ENCODE assay signal across 17 cellular contexts in the genomic region with DNA sequence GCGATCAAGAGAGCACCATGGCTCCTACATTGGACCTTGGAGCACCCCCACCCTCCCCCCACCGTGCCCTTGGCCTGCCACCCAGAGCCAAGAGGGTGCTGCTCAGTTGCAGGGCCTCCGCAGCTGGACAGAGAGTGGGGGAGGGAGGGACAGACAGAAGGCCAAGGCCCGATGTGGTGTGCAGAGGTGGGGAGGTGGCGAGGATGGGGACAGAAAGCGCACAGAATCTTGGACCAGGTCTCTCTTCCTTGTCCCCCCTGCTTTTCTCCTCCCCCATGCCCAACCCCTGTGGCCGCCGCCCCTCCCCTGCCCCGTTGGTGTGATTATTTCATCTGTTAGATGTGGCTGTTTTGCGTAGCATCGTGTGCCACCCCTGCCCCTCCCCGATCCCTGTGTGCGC. TPM values are rescaled to one million over a fixed set of nuclear protein-coding genes. Genes with fewer than 3 reads are reported as not detected.
DNase-seq lines count a peak whose midpoint lies in the region; ATAC-seq, FAIRE-seq and TF ChIP-seq lines count a peak whose summit lies in the region.
"Had no signal": no experiment of that assay in that cellular context is flagged by ENCODE, and none has a peak within 500 bp of the region (broad histone marks: within the 10 kb centered on the region; RNA-seq: fewer than 3 reads in every experiment).

No MANE protein-coding gene starts in this region.

- ATAC-seq in heart right ventricle (no peak), aorta (ENCODE audit: low FRiP score) (no peak)
- no peak for ATAC-seq in naive thymus-derived CD8-positive, alpha-beta T cell

- H3K4me1 Mint-ChIP-seq in astrocyte (ENCODE audit: low read depth, unreplicated experiment) = peaks cover 20% of the 10 kb centered on the region
- peaks cover 21 to 61% (median 49%) of the 10 kb centered on the region in 4 donors for H3K4me1 Mint-ChIP-seq in naive thymus-derived CD8-positive, alpha-beta T cell
- peaks cover 13% of the 10 kb centered on the region for H3K4me1 Mint-ChIP-seq in type B pancreatic cell (ENCODE audit: unreplicated experiment)

- no peak overlapping the region for H2AFZ ChIP-seq in astrocyte (ENCODE audit: low read depth, low read length)

- H3K27me3 ChIP-seq in left ventricle myocardium inferior (ENCODE audit: low read depth) (no peaks in the 10 kb centered on the region), heart right ventricle (no peaks in the 10 kb centered on the region), astrocyte (ENCODE audit: insufficient read depth, low read length) (no peaks in the 10 kb centered on the region), aorta (ENCODE audit: control insufficient read depth in 1 of 2, insufficient read depth in 2 of 2, low read length in 1 of 2) (peaks cover 0 to 4% of the 10 kb centered on the region in 2 donors)
- H3K27me3 ChIP-seq: SJSA1 had no signal

- H3K27ac Mint-ChIP-seq in astrocyte (ENCODE audit: unreplicated experiment) (peak overlapping the region; percentile 69), type B pancreatic cell (peak overlapping the region; percentile 99)
- H3K27ac Mint-ChIP-seq in naive thymus-derived CD8-positive, alpha-beta T cell = peak overlapping the region in 8 of 10 donors; percentile 14 to 100 (median 98)

- no peak for DNase-seq in left ventricle myocardium inferior
- DNase-seq in heart right ventricle = no peak
- no peak for DNase-seq in astrocyte (ENCODE audit: low read depth)
- DNase-seq in naive thymus-derived CD8-positive, alpha-beta T cell = no peak
- DNase-seq in type B pancreatic cell (ENCODE audit: extremely low spot score, unreplicated experiment) = no peak
- DNase-seq in COR-L47 (lab: John Stamatoyannopoulos, UW) = no peak
- no peak for DNase-seq in NCI-H1417 (lab: John Stamatoyannopoulos, UW)
- DNase-seq in aorta = no peak
- DNase-seq: activated CD4-positive, alpha-beta T cell treated with anti-CD3 and anti-CD28 coated beads, Interleukin-2, amount 10 ng/mL, durations not matched to agents 24 days and 14 days; activated naive CD8-positive, alpha-beta T cell treated with anti-CD3 and anti-CD28 coated beads, Interleukin-2, amount 10 ng/mL, durations not matched to agents 7 days and 5 days; GDM1; NCI-H1694; NCI-H446 had no signal

- H3K9me3 Mint-ChIP-seq in astrocyte (ENCODE audit: unreplicated experiment) = peaks cover 3% of the 10 kb centered on the region
- H3K9me3 Mint-ChIP-seq in naive thymus-derived CD8-positive, alpha-beta T cell = no peaks in the 10 kb centered on the region
- no peaks in the 10 kb centered on the region for H3K9me3 Mint-ChIP-seq in type B pancreatic cell
- H3K9me3 Mint-ChIP-seq: activated CD4-positive, alpha-beta T cell treated with anti-CD3 and anti-CD28 coated beads, Interleukin-2, amount 10 ng/mL, durations not matched to agents 24 days and 14 days; activated naive CD8-positive, alpha-beta T cell treated with anti-CD3 and anti-CD28 coated beads, Interleukin-2, amount 10 ng/mL, durations not matched to agents 7 days and 5 days; stimulated activated naive CD8-positive, alpha-beta T cell treated with anti-CD3 and anti-CD28 coated beads, Interleukin-15, Interleukin-2, amounts not matched to agents 100 ng/mL and 50 ng/mL, for 24 hours had no signal

- POLR2A ChIA-PET in naive thymus-derived CD8-positive, alpha-beta T cell (lab: Charles Lee) = interaction anchor here (0.6 to 18.4 kb wide), 10 partner anchors 10 to 89 kb away, joined by 3 to 1315 read pairs (median 40); a partner anchor contains a TSS

- 80 to 85% methylated on average over 11 to 13 of the region's 13 CpGs for WGBS in heart right ventricle, 2 donors
- 77 to 79% methylated on average over 13 of the region's 13 CpGs for WGBS in aorta, 2 donors

- H3K36me3 ChIP-seq in left ventricle myocardium inferior = peaks cover 39% of the 10 kb centered on the region
- H3K36me3 ChIP-seq in heart right ventricle = peaks cover 0 to 49% (median 11%) of the 10 kb centered on the region in 9 donors
- H3K36me3 ChIP-seq in astrocyte (ENCODE audit: insufficient read depth, low read length) = peaks cover 14% of the 10 kb centered on the region
- H3K36me3 ChIP-seq in aorta (ENCODE audit: control insufficient read depth in 1 of 2, insufficient read depth in 2 of 2, low read length in 1 of 2) = peaks cover 0 to 3% of the 10 kb centered on the region in 2 donors

- no peaks in the 10 kb centered on the region for H3K27me3 Mint-ChIP-seq in astrocyte (ENCODE audit: low read depth, unreplicated experiment)
- no peaks in the 10 kb centered on the region for H3K27me3 Mint-ChIP-seq in naive thymus-derived CD8-positive, alpha-beta T cell
- H3K27me3 Mint-ChIP-seq in type B pancreatic cell = peaks cover 9% of the 10 kb centered on the region
- H3K27me3 Mint-ChIP-seq: activated CD4-positive, alpha-beta T cell treated with anti-CD3 and anti-CD28 coated beads, Interleukin-2, amount 10 ng/mL, durations not matched to agents 24 days and 14 days; activated naive CD8-positive, alpha-beta T cell treated with anti-CD3 and anti-CD28 coated beads, Interleukin-2, amount 10 ng/mL, durations not matched to agents 7 days and 5 days had no signal

- no peak overlapping the region for H3K9ac ChIP-seq in astrocyte (ENCODE audit: low read length)

- peaks cover 15% of the 10 kb centered on the region for H3K79me2 ChIP-seq in astrocyte (ENCODE audit: insufficient read depth, low read length)

- H3K4me2 ChIP-seq in astrocyte (ENCODE audit: low read length) = no peak overlapping the region

- H3K9me3 ChIP-seq in left ventricle myocardium inferior (replicated peaks) (no peaks in the 10 kb centered on the region), heart right ventricle (no peaks in the 10 kb centered on the region), astrocyte (ENCODE audit: insufficient read depth, low read depth, low read length) (no peaks in the 10 kb centered on the region), aorta (ENCODE audit: control insufficient read depth, low read length) (no peaks in the 10 kb centered on the region)
- H3K9me3 ChIP-seq: SJSA1 had no signal

- H3K4me3 ChIP-seq in left ventricle myocardium inferior (no peak overlapping the region), heart right ventricle (no peak overlapping the region), astrocyte (ENCODE audit: insufficient read depth, low read depth, low read length) (no peak overlapping the region), aorta (ENCODE audit: low read length in 2 of 2) (no peak overlapping the region)
- H3K4me3 ChIP-seq: SJSA1 had no signal

- H3K27ac ChIP-seq in left ventricle myocardium inferior (replicated peaks) (peak overlapping the region; percentile 55), heart right ventricle (peak overlapping the region in 4 of 10 donors; percentile 13 to 99 (median 41)), astrocyte (ENCODE audit: low read depth, low read length) (no peak overlapping the region), aorta (ENCODE audit: low read depth in 1 of 2, low read length in 2 of 2) (no peak overlapping the region)
- H3K27ac ChIP-seq: SJSA1 had no signal

- TF ChIP-seq CTCF in left ventricle myocardium inferior (IDR thresholded peaks at IDR 0.05; ENCODE audit: borderline replicate concordance) = no peak
- TF ChIP-seq CTCF in heart right ventricle (IDR thresholded peaks at IDR 0.05) = no peak
- TF ChIP-seq CTCF in astrocyte (IDR thresholded peaks at IDR 0.05; ENCODE audit: insufficient read depth, low read depth, low read length) = no peak
- TF ChIP-seq CTCF in type B pancreatic cell (conservative IDR thresholded peaks at IDR 0.05) = no peak

- H3K36me3 Mint-ChIP-seq in astrocyte (ENCODE audit: low read depth, unreplicated experiment) (peaks cover 3% of the 10 kb centered on the region), type B pancreatic cell (peaks cover 20% of the 10 kb centered on the region)
- H3K36me3 Mint-ChIP-seq in naive thymus-derived CD8-positive, alpha-beta T cell = peaks cover 0 to 6% (median 0%) of the 10 kb centered on the region in 3 donors

- no peak for FAIRE-seq in astrocyte (lab: Jason Lieb, UNC)
- FAIRE-seq: H54, HTR-8/SVneo had no signal

- intact Hi-C loops in left ventricle myocardium inferior (cut with micrococcal nuclease) = no loop called here
- intact Hi-C loops in heart right ventricle (cut with DNase I) = loop anchor here in 6 of 10 donors (5.0 to 10.0 kb wide), 6 partner anchors 77 to 173 kb away; a partner anchor contains a TSS
- intact Hi-C loops in aorta (cut with DNase I) = loop anchor here in 1 of 2 donors (5.0 kb wide), 1 partner anchor 74 kb away; a partner anchor contains a TSS

- H3K4me3 Mint-ChIP-seq in astrocyte (ENCODE audit: unreplicated experiment) = no peak overlapping the region
- H3K4me3 Mint-ChIP-seq in naive thymus-derived CD8-positive, alpha-beta T cell = peak overlapping the region in 1 of 10 donors; percentile 23
- H3K4me3 Mint-ChIP-seq in type B pancreatic cell = no peak overlapping the region
- H3K4me3 Mint-ChIP-seq: activated naive CD8-positive, alpha-beta T cell treated with anti-CD3 and anti-CD28 coated beads, Interleukin-2, amount 10 ng/mL, durations not matched to agents 7 days and 5 days; stimulated activated naive CD8-positive, alpha-beta T cell treated with anti-CD3 and anti-CD28 coated beads, Interleukin-15, Interleukin-2, amounts not matched to agents 100 ng/mL and 50 ng/mL, for 24 hours had no signal

- peaks cover 91% of the 10 kb centered on the region for H3K4me1 ChIP-seq in left ventricle myocardium inferior
- H3K4me1 ChIP-seq in heart right ventricle = peaks cover 26 to 74% (median 63%) of the 10 kb centered on the region in 9 donors
- H3K4me1 ChIP-seq in astrocyte (ENCODE audit: insufficient read depth, low read length) = peaks cover 38% of the 10 kb centered on the region
- no peaks in the 10 kb centered on the region for H3K4me1 ChIP-seq in aorta (ENCODE audit: control insufficient read depth in 1 of 2, insufficient read depth in 2 of 2, low read length in 2 of 2)

- peaks cover 28% of the 10 kb centered on the region for H4K20me1 ChIP-seq in astrocyte (ENCODE audit: insufficient read depth, low read length)

RNA-seq across cellular contexts. Expression of a gene that starts 1.8 kb away (rescaled TPM):
- total RNA-seq in left ventricle myocardium inferior (not detected), heart right ventricle (not detected), astrocyte (not detected in 2 replicates), type B pancreatic cell (ENCODE audit: low replicate concordance) (not detected in 2 replicates), aorta (not detected)
- polyA plus RNA-seq in heart right ventricle (not detected), aorta (not detected)
- total RNA-seq in naive thymus-derived CD8-positive, alpha-beta T cell = not detected
- not detected for polyA plus RNA-seq in naive thymus-derived CD8-positive, alpha-beta T cell
- total RNA-seq: activated CD4-positive, alpha-beta T cell treated with anti-CD3 and anti-CD28 coated beads, Interleukin-2, amount 10 ng/mL, durations not matched to agents 24 days and 14 days; activated naive CD8-positive, alpha-beta T cell treated with anti-CD3 and anti-CD28 coated beads, Interleukin-2, amount 10 ng/mL, durations not matched to agents 7 days and 5 days; SJSA1 had no signal

RNA-seq across cellular contexts. Expression of a gene that starts 2.0 kb away (rescaled TPM):
- total RNA-seq in left ventricle myocardium inferior (227 TPM), heart right ventricle (100 to 1,000 TPM; 134 to 213 (median 167) TPM), astrocyte (117 and 123 TPM in 2 replicates), type B pancreatic cell (ENCODE audit: low replicate concordance) (220 and 275 TPM in 2 replicates), aorta (100 to 1,000 TPM; 197 to 233 TPM)
- polyA plus RNA-seq in heart right ventricle (100 to 1,000 TPM; 182 to 654 TPM), aorta (1,000 to 10,000 TPM in 1 of 2 donors, 100 to 1,000 TPM in 1; 849 to 1,017 TPM)
- total RNA-seq in naive thymus-derived CD8-positive, alpha-beta T cell = 100 to 1,000 TPM; 518 to 519 TPM
- polyA plus RNA-seq in naive thymus-derived CD8-positive, alpha-beta T cell = 100 to 1,000 TPM; 329 to 399 (median 366) TPM

RNA-seq across cellular contexts. Expression of a gene that starts 9.4 kb away (rescaled TPM):
- total RNA-seq in left ventricle myocardium inferior (6.7 TPM), heart right ventricle (10 to 100 TPM in 2 of 10 donors, 1 to 10 TPM in 8; 2.9 to 32.5 (median 5.3) TPM), astrocyte (5.2 and 8.9 TPM in 2 replicates), type B pancreatic cell (ENCODE audit: low replicate concordance) (15.6 and 61.0 TPM in 2 replicates), aorta (10 to 100 TPM; 29.8 to 42.3 TPM)
- polyA plus RNA-seq in heart right ventricle (10 to 100 TPM in 1 of 2 donors, 1 to 10 TPM in 1; 8.1 to 12.1 TPM), aorta (10 to 100 TPM; 10.1 to 25.7 TPM)
- 100 to 1,000 TPM; 235 to 247 TPM for total RNA-seq in naive thymus-derived CD8-positive, alpha-beta T cell
- polyA plus RNA-seq in naive thymus-derived CD8-positive, alpha-beta T cell = 100 to 1,000 TPM; 182 to 425 (median 260) TPM
- total RNA-seq: SJSA1 had no signal

RNA-seq across cellular contexts. Expression of a gene that starts 14.0 kb away (rescaled TPM):
- total RNA-seq in left ventricle myocardium inferior = 71.4 TPM
- total RNA-seq in heart right ventricle = 10 to 100 TPM; 54.7 to 96.7 (median 65.8) TPM
- polyA plus RNA-seq in heart right ventricle = 10 to 100 TPM; 48.7 to 92.5 TPM
- total RNA-seq in astrocyte = 94.9 and 97.8 TPM in 2 replicates
- total RNA-seq in naive thymus-derived CD8-positive, alpha-beta T cell = 10 to 100 TPM; 25.7 to 30.3 TPM
- polyA plus RNA-seq in naive thymus-derived CD8-positive, alpha-beta T cell = 1 to 10 TPM in 2 of 3 donors, under 1 TPM in 1; 0.35 to 1.4 (median 1.1) TPM
- 131 and 139 TPM in 2 replicates for total RNA-seq in type B pancreatic cell (ENCODE audit: low replicate concordance)
- 100 to 1,000 TPM; 138 to 146 TPM for total RNA-seq in aorta
- 100 to 1,000 TPM in 1 of 2 donors, 10 to 100 TPM in 1; 22.7 to 149 TPM for polyA plus RNA-seq in aorta

RNA-seq across cellular contexts. Expression of a gene that starts 27.4 kb away (rescaled TPM):
- 14.8 TPM for total RNA-seq in left ventricle myocardium inferior
- 10 to 100 TPM in 8 of 10 donors, 1 to 10 TPM in 2; 6.3 to 68.4 (median 14.4) TPM for total RNA-seq in heart right ventricle
- 10 to 100 TPM; 19.2 to 19.3 TPM for polyA plus RNA-seq in heart right ventricle
- total RNA-seq in astrocyte = 46.4 and 47.7 TPM in 2 replicates
- total RNA-seq in naive thymus-derived CD8-positive, alpha-beta T cell = 100 to 1,000 TPM; 141 to 144 TPM
- polyA plus RNA-seq in naive thymus-derived CD8-positive, alpha-beta T cell = 10 to 100 TPM; 19.4 to 29.2 (median 19.7) TPM
- total RNA-seq in type B pancreatic cell (ENCODE audit: low replicate concordance) = 32.2 and 33.1 TPM in 2 replicates
- 10 to 100 TPM; 59.0 to 79.5 TPM for total RNA-seq in aorta
- 100 to 1,000 TPM in 1 of 2 donors, 10 to 100 TPM in 1; 14.7 to 116 TPM for polyA plus RNA-seq in aorta
